In the genomic region with DNA sequence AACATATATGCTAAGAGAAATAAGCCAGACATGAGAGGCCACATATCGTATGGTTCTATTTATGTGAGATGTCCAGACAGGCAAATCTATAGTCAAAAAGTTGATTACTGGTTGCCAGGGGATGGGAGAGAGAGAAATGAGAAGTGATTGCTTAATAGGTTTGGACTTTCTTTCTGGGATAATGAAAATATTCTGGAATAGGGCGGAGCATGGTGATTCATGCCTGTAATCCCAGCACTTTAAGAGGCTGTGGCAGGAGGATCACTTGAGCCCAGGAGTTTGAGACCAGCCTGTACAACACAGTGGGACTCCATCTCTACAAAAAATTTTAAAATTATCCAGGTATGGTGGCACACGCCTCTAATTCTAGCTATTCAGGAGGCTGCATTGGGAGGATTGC, we compare ENCODE assay signal across 1 cellular context.
TF ChIP-seq lines count a peak whose summit lies in the region.

No MANE protein-coding gene starts in this region.

TF ChIP-seq in HepG2, 621 proteins besides CTCF, POLR2A, EP300 and RAD21 (continued from another document):
- no peak for TF ChIP-seq ZSCAN29 (CRISPR knock-in tag; conservative IDR thresholded peaks at IDR 0.05)
- TF ChIP-seq, protein P1, sequence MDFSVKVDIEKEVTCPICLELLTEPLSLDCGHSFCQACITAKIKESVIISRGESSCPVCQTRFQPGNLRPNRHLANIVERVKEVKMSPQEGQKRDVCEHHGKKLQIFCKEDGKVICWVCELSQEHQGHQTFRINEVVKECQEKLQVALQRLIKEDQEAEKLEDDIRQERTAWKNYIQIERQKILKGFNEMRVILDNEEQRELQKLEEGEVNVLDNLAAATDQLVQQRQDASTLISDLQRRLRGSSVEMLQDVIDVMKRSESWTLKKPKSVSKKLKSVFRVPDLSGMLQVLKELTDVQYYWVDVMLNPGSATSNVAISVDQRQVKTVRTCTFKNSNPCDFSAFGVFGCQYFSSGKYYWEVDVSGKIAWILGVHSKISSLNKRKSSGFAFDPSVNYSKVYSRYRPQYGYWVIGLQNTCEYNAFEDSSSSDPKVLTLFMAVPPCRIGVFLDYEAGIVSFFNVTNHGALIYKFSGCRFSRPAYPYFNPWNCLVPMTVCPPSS (IDR thresholded peaks at IDR 0.05) = no peak
- TF ChIP-seq KLF6 (CRISPR knock-in tag; IDR thresholded peaks at IDR 0.05) = no peak
- TF ChIP-seq KMT2A (CRISPR knock-in tag; IDR thresholded peaks at IDR 0.05) = no peak
- TF ChIP-seq MTF2 (CRISPR knock-in tag; IDR thresholded peaks at IDR 0.05; ENCODE audit: borderline replicate concordance) = no peak
- no peak for TF ChIP-seq SMAD3 (CRISPR knock-in tag; IDR thresholded peaks at IDR 0.05)
- TF ChIP-seq NPAS2 (CRISPR knock-in tag; IDR thresholded peaks at IDR 0.05; ENCODE audit: borderline replicate concordance) = no peak
